In the genomic region with DNA sequence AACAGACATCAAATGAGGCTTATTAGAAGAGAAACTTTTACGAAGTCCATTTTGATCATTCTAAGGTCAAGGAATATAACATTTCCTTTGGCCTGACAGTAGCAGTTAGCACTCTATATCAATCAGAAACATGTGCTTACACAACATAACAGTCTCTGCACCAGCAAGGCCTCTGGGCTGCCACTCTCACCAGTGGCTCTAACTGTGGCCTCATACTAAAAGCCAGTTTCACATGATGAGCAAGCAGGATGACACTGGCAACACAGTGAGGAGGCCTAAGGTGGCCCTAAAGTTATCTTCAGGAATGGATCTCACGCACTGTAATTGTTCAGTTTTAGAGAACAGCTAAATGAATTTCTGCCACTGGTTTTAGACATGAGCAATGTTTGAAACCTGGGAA, we compare ENCODE assay signal across 19 cellular contexts.
DNase-seq lines count a peak whose midpoint lies in the region; FAIRE-seq and TF ChIP-seq lines count a peak whose summit lies in the region.
"Had no signal": no experiment of that assay in that cellular context is flagged by ENCODE, and none has a peak within 500 bp of the region (broad histone marks: within the 10 kb centered on the region; RNA-seq: fewer than 3 reads in every experiment).

No MANE protein-coding gene starts in this region.

- WGBS in hepatocyte (ENCODE audit: low lambda C conversion rate, missing lambda C conversion rate) = 93% methylated on average over 2 of the region's 2 CpGs

- intact Hi-C loops in dorsolateral prefrontal cortex (cut with DNase I) = loop anchor here (5.0 to 10.0 kb wide), 5 partner anchors 53 to 178 kb away; partner anchors contain the start of gene COBL (in 1 of the 2)

- H3K27me3 ChIP-seq in dorsolateral prefrontal cortex (no peaks in the 10 kb centered on the region), hepatocyte (no peaks in the 10 kb centered on the region)
- H3K27me3 ChIP-seq: BLaER1 treated with 17β-estradiol and CSF1 and Interleukin-3, amounts not matched to agents 10 nM and 100 nM had no signal

- no peaks in the 10 kb centered on the region for H3K9me3 ChIP-seq in hepatocyte (ENCODE audit: low read depth)
- H3K9me3 ChIP-seq: A549; BLaER1 treated with 17β-estradiol and CSF1 and Interleukin-3, amounts not matched to agents 10 nM and 100 nM; Caco-2 had no signal

- no peak overlapping the region for H2AFZ ChIP-seq in hepatocyte

- peaks cover 3% of the 10 kb centered on the region for H3K4me1 ChIP-seq in hepatocyte (ENCODE audit: insufficient read depth)
- H3K4me1 ChIP-seq: A549, Caco-2 had no signal

- peak; percentile 86 for FAIRE-seq in urothelium cell line (lab: Jason Lieb, UNC)
- FAIRE-seq: A549, D721Med, G401.6, GM12891 had no signal

- H4K20me1 ChIP-seq in hepatocyte (ENCODE audit: insufficient read depth, poor library complexity, severe bottlenecking) = no peaks in the 10 kb centered on the region
- H4K20me1 ChIP-seq: BLaER1 treated with 17β-estradiol and CSF1 and Interleukin-3, amounts not matched to agents 10 nM and 100 nM had no signal

- H3K4me3 ChIP-seq in dorsolateral prefrontal cortex = no peak overlapping the region
- no peak overlapping the region for H3K4me3 ChIP-seq in hepatocyte
- H3K4me3 ChIP-seq: A549; BLaER1 treated with 17β-estradiol and CSF1 and Interleukin-3, amounts not matched to agents 10 nM and 100 nM had no signal

- H3K79me2 ChIP-seq in hepatocyte = no peaks in the 10 kb centered on the region

- H3K27ac ChIP-seq in dorsolateral prefrontal cortex (peak overlapping the region in 43 of 59 donors; percentile 19 to 92 (median 83)), hepatocyte (no peak overlapping the region)
- H3K27ac ChIP-seq: 22Rv1; A549; BLaER1 treated with 17β-estradiol and CSF1 and Interleukin-3, amounts not matched to agents 10 nM and 100 nM; C4-2B had no signal

- H3K36me3 ChIP-seq in hepatocyte (replicated peaks; ENCODE audit: insufficient read depth, low read depth) = no peaks in the 10 kb centered on the region
- H3K36me3 ChIP-seq: BLaER1 treated with 17β-estradiol and CSF1 and Interleukin-3, amounts not matched to agents 10 nM and 100 nM had no signal

- no peaks in the 10 kb centered on the region for H3K9me2 ChIP-seq in hepatocyte (replicated peaks; ENCODE audit: insufficient read depth)

- no peak overlapping the region for H3K4me2 ChIP-seq in hepatocyte
- H3K4me2 ChIP-seq: A549; BLaER1 treated with 17β-estradiol and CSF1 and Interleukin-3, amounts not matched to agents 10 nM and 100 nM had no signal

- TF ChIP-seq CTCF in dorsolateral prefrontal cortex (IDR thresholded peaks at IDR 0.05 in 54 of 56, conservative IDR thresholded peaks at IDR 0.05 in 2 of 56; ENCODE audit: low read depth in 1 of 56, partially characterized antibody in 56 of 56) = no peak
- no peak for TF ChIP-seq CTCF in hepatocyte (IDR thresholded peaks at IDR 0.05; ENCODE audit: poor library complexity)

- DNase-seq in MV-4-11 (lab: John Stamatoyannopoulos, UW) (peak; percentile 5), dorsolateral prefrontal cortex (no peak), urothelium cell line (ENCODE audit: low spot score) (no peak), hepatocyte (ENCODE audit: low spot score) (no peak), activated gamma-delta T cell treated with Interleukin-2 at 50 U/mL for 16 hours (no peak)
- DNase-seq: AML-193; Caco-2; Calu3; CD4-positive, alpha-beta T cell; CD8-positive, alpha-beta T cell; DMS79 treated with DMSO at 0.1 percent for 48 hours; GF-D8 had no signal
